In the genomic region with DNA sequence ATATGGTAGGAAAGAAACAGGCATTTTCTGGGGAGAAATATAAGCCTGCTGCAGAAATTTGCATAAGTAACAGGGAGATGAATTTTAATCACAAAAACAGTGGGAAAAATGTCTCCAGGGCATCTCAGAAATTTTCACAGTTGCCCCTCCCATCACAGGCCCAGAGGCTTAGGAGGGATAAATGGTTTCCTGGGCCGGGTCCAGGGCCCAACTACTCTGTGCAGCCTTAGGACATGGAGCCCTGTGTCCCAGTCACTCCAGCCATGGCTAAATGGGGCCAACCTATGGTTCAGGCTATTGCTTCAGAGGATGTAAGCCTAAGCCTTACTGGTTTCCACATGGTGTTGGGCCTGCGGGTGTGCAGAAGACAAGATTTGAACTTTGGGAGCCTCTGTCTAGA, we compare ENCODE assay signal across 43 cellular contexts. TPM values are rescaled to one million over a fixed set of nuclear protein-coding genes. Genes with fewer than 3 reads are reported as not detected.
"Had no signal": no experiment of that assay in that cellular context is flagged by ENCODE, and none has a peak within 500 bp of the region (broad histone marks: within the 10 kb centered on the region; RNA-seq: fewer than 3 reads in every experiment).

No MANE protein-coding gene starts in this region.

- FAIRE-seq: astrocyte, bronchial epithelial cell had no signal

- H3K36me3 ChIP-seq: adrenal gland, ascending aorta, brain microvascular endothelial cell, breast epithelium, cardiac muscle cell had no signal

- H3K27ac Mint-ChIP-seq: activated naive CD4-positive, alpha-beta T cell treated with anti-CD3 and anti-CD28 coated beads for 36 hours; activated naive CD4-positive, alpha-beta T cell treated with anti-CD3 and anti-CD28 coated beads, Interleukin-2, amount 10 ng/mL, durations not matched to agents 7 days and 5 days; activated naive CD4-positive, alpha-beta T cell treated with anti-CD3 and anti-CD28 coated beads, Interleukin-2, amount 50 U/mL, for 24 hours; activated naive CD4-positive, alpha-beta T cell treated with anti-CD3 and anti-CD28 coated beads, Interleukin-2, amount 50 U/mL, for 72 hours; activated naive CD8-positive, alpha-beta T cell; activated naive CD8-positive, alpha-beta T cell treated with anti-CD3 and anti-CD28 coated beads for 36 hours; activated naive CD8-positive, alpha-beta T cell treated with anti-CD3 and anti-CD28 coated beads, Interleukin-2, amount 10 ng/mL, durations not matched to agents 7 days and 5 days; activated naive CD8-positive, alpha-beta T cell treated with anti-CD3 and anti-CD28 coated beads, Interleukin-2, amount 50 U/mL, for 24 hours; activated T-cell treated with anti-CD3 and anti-CD28 coated beads, Interleukin-2, amount 50 U/mL, for 24 hours; activated T-cell treated with anti-CD3 and anti-CD28 coated beads, Interleukin-2, amount 50 U/mL, for 72 hours; activated T-helper 1 cell treated with anti-CD3 and anti-CD28 coated beads, Interleukin-12 subunit alpha, Interleukin-12 subunit beta, Interleukin-2, Interleukin-4 antibody, amounts not matched to agents 30 ng/mL and 10 ng/mL and 1 ng/mL, durations not matched to agents 14 hours and 24 hours and 36 hours; activated T-helper 17 cell treated with anti-CD3 and anti-CD28 coated beads, Interleukin-2, amount 50 U/mL, for 72 hours; activated T-helper 2 cell treated with anti-CD3 and anti-CD28 coated beads, Interferon-gamma antibody, Interleukin-2, Interleukin-4, amounts not matched to agents 10 μg/mL and 5 μg/mL and 100 μg/mL, durations not matched to agents 14 hours and 24 hours and 36 hours; brain had no signal

- H3K4me3 Mint-ChIP-seq: activated naive CD4-positive, alpha-beta T cell treated with anti-CD3 and anti-CD28 coated beads for 36 hours; activated naive CD4-positive, alpha-beta T cell treated with anti-CD3 and anti-CD28 coated beads, Interleukin-2, amount 10 ng/mL, durations not matched to agents 7 days and 5 days; activated naive CD4-positive, alpha-beta T cell treated with anti-CD3 and anti-CD28 coated beads, Interleukin-2, amount 50 U/mL, for 24 hours; activated naive CD8-positive, alpha-beta T cell; activated naive CD8-positive, alpha-beta T cell treated with anti-CD3 and anti-CD28 coated beads for 36 hours; activated naive CD8-positive, alpha-beta T cell treated with anti-CD3 and anti-CD28 coated beads, Interleukin-2, amount 10 ng/mL, durations not matched to agents 7 days and 5 days; activated naive CD8-positive, alpha-beta T cell treated with anti-CD3 and anti-CD28 coated beads, Interleukin-2, amount 50 U/mL, for 24 hours; activated T-cell treated with anti-CD3 and anti-CD28 coated beads, Interleukin-2, amount 50 U/mL, for 24 hours; activated T-cell treated with anti-CD3 and anti-CD28 coated beads, Interleukin-2, amount 50 U/mL, for 4 hours; activated T-cell treated with anti-CD3 and anti-CD28 coated beads, Interleukin-2, amount 50 U/mL, for 72 hours; activated T-helper 1 cell treated with anti-CD3 and anti-CD28 coated beads, Interleukin-12 subunit alpha, Interleukin-12 subunit beta, Interleukin-2, Interleukin-4 antibody, amounts not matched to agents 30 ng/mL and 10 ng/mL and 1 ng/mL, durations not matched to agents 14 hours and 24 hours and 36 hours; activated T-helper 17 cell treated with anti-CD3 and anti-CD28 coated beads, Interleukin-2, amount 50 U/mL, for 72 hours; brain; central memory CD8-positive, alpha-beta T cell had no signal

- H3K36me3 Mint-ChIP-seq: activated naive CD4-positive, alpha-beta T cell treated with anti-CD3 and anti-CD28 coated beads, Interleukin-2, amount 10 ng/mL, durations not matched to agents 7 days and 5 days; activated naive CD8-positive, alpha-beta T cell treated with anti-CD3 and anti-CD28 coated beads, Interleukin-2, amount 10 ng/mL, durations not matched to agents 7 days and 5 days; brain had no signal

- H3K4me1 Mint-ChIP-seq: activated naive CD4-positive, alpha-beta T cell treated with anti-CD3 and anti-CD28 coated beads, Interleukin-2, amount 10 ng/mL, durations not matched to agents 7 days and 5 days; activated naive CD4-positive, alpha-beta T cell treated with anti-CD3 and anti-CD28 coated beads, Interleukin-2, amount 50 U/mL, for 24 hours; activated naive CD8-positive, alpha-beta T cell treated with anti-CD3 and anti-CD28 coated beads for 36 hours; activated naive CD8-positive, alpha-beta T cell treated with anti-CD3 and anti-CD28 coated beads, Interleukin-2, amount 10 ng/mL, durations not matched to agents 7 days and 5 days; activated naive CD8-positive, alpha-beta T cell treated with anti-CD3 and anti-CD28 coated beads, Interleukin-2, amount 50 U/mL, for 24 hours; activated T-helper 17 cell treated with anti-CD3 and anti-CD28 coated beads, Interleukin-2, amount 50 U/mL, for 72 hours; brain; central memory CD8-positive, alpha-beta T cell had no signal

- H3K4me1 ChIP-seq: adrenal gland, ascending aorta, body of pancreas, breast epithelium had no signal

- H3K9me3 ChIP-seq: adrenal gland, ascending aorta, body of pancreas had no signal

- ATAC-seq: activated naive CD4-positive, alpha-beta T cell treated with anti-CD3 and anti-CD28 coated beads, Interleukin-2, amount 50 U/mL, for 72 hours; activated naive CD8-positive, alpha-beta T cell treated with anti-CD3 and anti-CD28 coated beads, Interleukin-2, amount 50 U/mL, for 24 hours; activated T-cell treated with anti-CD3 and anti-CD28 coated beads, Interleukin-2, amount 50 U/mL, for 4 hours; activated T-cell treated with anti-CD3 and anti-CD28 coated beads, Interleukin-2, amount 50 U/mL, for 72 hours; activated T-helper 17 cell treated with anti-CD3 and anti-CD28 coated beads, Interleukin-2, amount 50 U/mL, for 72 hours; body of pancreas had no signal

- H3K27ac ChIP-seq: adrenal gland, ascending aorta, body of pancreas, brain microvascular endothelial cell, breast epithelium, cardiac muscle cell had no signal

- H3K4me3 ChIP-seq: adrenal gland, ascending aorta, body of pancreas, breast epithelium, cardiac muscle cell had no signal

- DNase-seq: activated effector memory CD4-positive, alpha-beta T cell treated with anti-CD3 and anti-CD28 coated beads, Interleukin-2, amount 50 U/mL, for 16 hours; activated effector memory CD4-positive, alpha-beta T cell treated with Interleukin-2 at 50 U/mL for 16 hours; activated gamma-delta T cell; activated gamma-delta T cell treated with Interleukin-2 at 50 U/mL for 16 hours; activated naive CD4-positive, alpha-beta T cell; activated naive CD4-positive, alpha-beta T cell treated with anti-CD3 and anti-CD28 coated beads for 36 hours; activated naive CD4-positive, alpha-beta T cell treated with anti-CD3 and anti-CD28 coated beads, Interleukin-2, amount 10 ng/mL, durations not matched to agents 7 days and 5 days; activated naive CD4-positive, alpha-beta T cell treated with anti-CD3 and anti-CD28 coated beads, Interleukin-2, amount 50 U/mL, for 16 hours; activated naive CD4-positive, alpha-beta T cell treated with Interleukin-2 at 50 U/mL for 16 hours; activated naive CD8-positive, alpha-beta T cell treated with anti-CD3 and anti-CD28 coated beads for 36 hours; activated naive CD8-positive, alpha-beta T cell treated with anti-CD3 and anti-CD28 coated beads, Interleukin-2, amount 10 ng/mL, durations not matched to agents 7 days and 5 days; activated naive CD8-positive, alpha-beta T cell treated with anti-CD3 and anti-CD28 coated beads, Interleukin-2, amount 50 U/mL, for 24 hours; activated T-cell treated with anti-CD3 and anti-CD28 coated beads, Interleukin-2, amount 50 U/mL, for 24 hours; activated T-cell treated with anti-CD3 and anti-CD28 coated beads, Interleukin-2, amount 50 U/mL, for 4 hours; activated T-cell treated with anti-CD3 and anti-CD28 coated beads, Interleukin-2, amount 50 U/mL, for 48 hours; activated T-cell treated with anti-CD3 and anti-CD28 coated beads, Interleukin-2, amount 50 U/mL, for 72 hours; adrenal gland; amniotic stem cell; amygdala; anterior cingulate cortex; aorta; body of pancreas; brain microvascular endothelial cell; caudate nucleus; central memory CD4-positive, alpha-beta T cell; cerebellar nuclear complex had no signal

- H3K27me3 Mint-ChIP-seq: activated naive CD8-positive, alpha-beta T cell treated with anti-CD3 and anti-CD28 coated beads, Interleukin-2, amount 10 ng/mL, durations not matched to agents 7 days and 5 days; brain had no signal

- H3K27me3 ChIP-seq: adrenal gland, ascending aorta, body of pancreas, brain microvascular endothelial cell, breast epithelium, cardiac muscle cell had no signal

RNA-seq across cellular contexts. Expression of a gene that starts 9.2 kb away (rescaled TPM):
- total RNA-seq: activated naive CD4-positive, alpha-beta T cell treated with anti-CD3 and anti-CD28 coated beads for 36 hours; activated naive CD4-positive, alpha-beta T cell treated with anti-CD3 and anti-CD28 coated beads, Interleukin-2, amount 50 U/mL, for 72 hours; activated naive CD8-positive, alpha-beta T cell treated with anti-CD3 and anti-CD28 coated beads for 36 hours; activated naive CD8-positive, alpha-beta T cell treated with anti-CD3 and anti-CD28 coated beads, Interleukin-2, amount 10 ng/mL, durations not matched to agents 7 days and 5 days; activated T-cell treated with anti-CD3 and anti-CD28 coated beads, Interleukin-2, amount 50 U/mL, for 4 hours; activated T-cell treated with anti-CD3 and anti-CD28 coated beads, Interleukin-2, amount 50 U/mL, for 72 hours; activated T-helper 1 cell treated with anti-CD3 and anti-CD28 coated beads, Interleukin-12 subunit alpha, Interleukin-12 subunit beta, Interleukin-2, Interleukin-4 antibody, amounts not matched to agents 30 ng/mL and 10 ng/mL and 1 ng/mL, durations not matched to agents 14 hours and 24 hours and 36 hours; activated T-helper 17 cell treated with anti-CD3 and anti-CD28 coated beads, Interleukin-2, amount 50 U/mL, for 72 hours; activated T-helper 2 cell treated with anti-CD3 and anti-CD28 coated beads, Interferon-gamma antibody, Interleukin-2, Interleukin-4, amounts not matched to agents 10 μg/mL and 5 μg/mL and 100 μg/mL, durations not matched to agents 14 hours and 24 hours and 36 hours; adrenal gland; aorta; ascending aorta; astrocyte; body of pancreas; breast epithelium; bronchial epithelial cell; cardiac muscle cell; cardiac septum; cerebellum; chondrocyte had no signal
- polyA plus RNA-seq: aorta, cardiac muscle cell had no signal

RNA-seq across cellular contexts. Expression of a gene that starts 39.4 kb away (rescaled TPM):
- total RNA-seq: activated naive CD4-positive, alpha-beta T cell treated with anti-CD3 and anti-CD28 coated beads for 36 hours; activated naive CD4-positive, alpha-beta T cell treated with anti-CD3 and anti-CD28 coated beads, Interleukin-2, amount 50 U/mL, for 72 hours; activated naive CD8-positive, alpha-beta T cell treated with anti-CD3 and anti-CD28 coated beads for 36 hours; activated naive CD8-positive, alpha-beta T cell treated with anti-CD3 and anti-CD28 coated beads, Interleukin-2, amount 10 ng/mL, durations not matched to agents 7 days and 5 days; activated T-cell treated with anti-CD3 and anti-CD28 coated beads, Interleukin-2, amount 50 U/mL, for 4 hours; activated T-cell treated with anti-CD3 and anti-CD28 coated beads, Interleukin-2, amount 50 U/mL, for 72 hours; activated T-helper 1 cell treated with anti-CD3 and anti-CD28 coated beads, Interleukin-12 subunit alpha, Interleukin-12 subunit beta, Interleukin-2, Interleukin-4 antibody, amounts not matched to agents 30 ng/mL and 10 ng/mL and 1 ng/mL, durations not matched to agents 14 hours and 24 hours and 36 hours; activated T-helper 17 cell treated with anti-CD3 and anti-CD28 coated beads, Interleukin-2, amount 50 U/mL, for 72 hours; activated T-helper 2 cell treated with anti-CD3 and anti-CD28 coated beads, Interferon-gamma antibody, Interleukin-2, Interleukin-4, amounts not matched to agents 10 μg/mL and 5 μg/mL and 100 μg/mL, durations not matched to agents 14 hours and 24 hours and 36 hours; aorta; ascending aorta; astrocyte; body of pancreas; breast epithelium; bronchial epithelial cell; cardiac muscle cell; cardiac septum; cerebellum; chondrocyte had no signal
- polyA plus RNA-seq: adipose tissue, adrenal gland, aorta, cardiac muscle cell had no signal

RNA-seq across cellular contexts. Expression of a gene that starts 54.7 kb away (rescaled TPM):
- total RNA-seq: activated naive CD4-positive, alpha-beta T cell treated with anti-CD3 and anti-CD28 coated beads for 36 hours; activated naive CD4-positive, alpha-beta T cell treated with anti-CD3 and anti-CD28 coated beads, Interleukin-2, amount 50 U/mL, for 72 hours; activated naive CD8-positive, alpha-beta T cell treated with anti-CD3 and anti-CD28 coated beads for 36 hours; activated naive CD8-positive, alpha-beta T cell treated with anti-CD3 and anti-CD28 coated beads, Interleukin-2, amount 10 ng/mL, durations not matched to agents 7 days and 5 days; activated T-cell treated with anti-CD3 and anti-CD28 coated beads, Interleukin-2, amount 50 U/mL, for 4 hours; activated T-cell treated with anti-CD3 and anti-CD28 coated beads, Interleukin-2, amount 50 U/mL, for 72 hours; activated T-helper 1 cell treated with anti-CD3 and anti-CD28 coated beads, Interleukin-12 subunit alpha, Interleukin-12 subunit beta, Interleukin-2, Interleukin-4 antibody, amounts not matched to agents 30 ng/mL and 10 ng/mL and 1 ng/mL, durations not matched to agents 14 hours and 24 hours and 36 hours; activated T-helper 17 cell treated with anti-CD3 and anti-CD28 coated beads, Interleukin-2, amount 50 U/mL, for 72 hours; activated T-helper 2 cell treated with anti-CD3 and anti-CD28 coated beads, Interferon-gamma antibody, Interleukin-2, Interleukin-4, amounts not matched to agents 10 μg/mL and 5 μg/mL and 100 μg/mL, durations not matched to agents 14 hours and 24 hours and 36 hours; adrenal gland; aorta; ascending aorta; astrocyte; body of pancreas; bronchial epithelial cell; cardiac muscle cell; cardiac septum; chondrocyte had no signal
- polyA plus RNA-seq: adipose tissue, adrenal gland, aorta, cardiac muscle cell had no signal
